In genomic region chr2:183123117-183123958, GRCh38 we compare ENCODE assay signal across 8 cellular contexts. TPM values are rescaled to one million over a fixed set of nuclear protein-coding genes. Genes with fewer than 3 reads are reported as not detected.
DNase-seq lines count a peak whose midpoint lies in the region; ATAC-seq, FAIRE-seq and TF ChIP-seq lines count a peak whose summit lies in the region.

No MANE protein-coding gene starts in this region.

- no peak overlapping the region for H3K14ac ChIP-seq in H1 (ENCODE audit: insufficient read length)

- no peak for TF ChIP-seq CTCF in DND-41 (IDR thresholded peaks at IDR 0.05; ENCODE audit: borderline replicate concordance, extremely low read depth, low read length, poor library complexity, severe bottlenecking)
- TF ChIP-seq CTCF in PC-3 (conservative IDR thresholded peaks at IDR 0.05; ENCODE audit: low read depth, low read length): no peak
- TF ChIP-seq CTCF in H1 (IDR thresholded peaks at IDR 0.05; ENCODE audit: control extremely low read depth in 1 of 3, insufficient read depth in 1 of 3, low read depth in 1 of 3, low read length in 3 of 3): no peak
- no peak for TF ChIP-seq CTCF in neural cell (IDR thresholded peaks at IDR 0.05; ENCODE audit: poor library complexity, severe bottlenecking)

- peak overlapping the region; percentile 84 for H4K5ac ChIP-seq in H1 (ENCODE audit: insufficient read length, low read depth, low read length)

- no peak overlapping the region for H2AK5ac ChIP-seq in H1 (ENCODE audit: low read depth, low read length)

- CTCF ChIA-PET in PC-3 (lab: Charles Lee): no interaction called here
- CTCF ChIA-PET in H1 (lab: Charles Lee; ENCODE audit: partially characterized antibody): interaction anchor here (0.7 to 1.8 kb wide), 5 partner anchors 15 to 223 kb away, joined by 3 to 5 read pairs (median 3); no protein-coding TSS in a partner anchor

- no peak for ATAC-seq in DND-41 (ENCODE audit: insufficient read depth, low read depth)
- ATAC-seq in PC-3: peak; percentile 29

- WGBS in H1 (ENCODE audit: extremely low coverage in 1 of 2, insufficient coverage in 1 of 2, insufficient read length in 1 of 2, insufficient replicate concordance in 2 of 2, low coverage in 1 of 2, low lambda C conversion rate in 2 of 2, missing lambda C conversion rate in 1 of 2), 2 experiments: 57% methylated on average over 17 of the region's 17 CpGs; no CpG with 5 or more reads in 1 of the 2 experiments

- no peak for FAIRE-seq in H1 (lab: Jason Lieb, UNC)

- POLR2A ChIA-PET in PC-3 (lab: Charles Lee; ENCODE audit: unreplicated experiment) (no interaction called here), H1 (lab: Charles Lee; ENCODE audit: partially characterized antibody) (interaction anchor here (0.8 to 2.4 kb wide), 8 partner anchors 9 to 105 kb away, joined by 3 to 13 read pairs (median 4); partner anchors contain the start of gene DUSP19)

- H3K79me1 ChIP-seq in H1 (ENCODE audit: low read depth, low read length): no peaks in the 10 kb centered on the region

- no peak overlapping the region for H2BK15ac ChIP-seq in H1 (ENCODE audit: low read length)

- TF ChIP-seq RAD21 in H1 (IDR thresholded peaks at IDR 0.05 in 1 of 2, conservative IDR thresholded peaks at IDR 0.05 in 1 of 2; ENCODE audit: low read depth in 2 of 2, low read length in 2 of 2): no peak
- no peak for TF ChIP-seq RAD21 in neural cell (conservative IDR thresholded peaks at IDR 0.05)

- H3F3A ChIP-seq in PC-3 (ENCODE audit: low read length, unreplicated experiment): no peaks in the 10 kb centered on the region
- H3F3A ChIP-seq in neural cell (ENCODE audit: insufficient read depth, low read length, poor library complexity, severe bottlenecking): no peaks in the 10 kb centered on the region

- H3K4me1 ChIP-seq in DND-41 (ENCODE audit: insufficient read depth, low read length): peaks cover 30% of the 10 kb centered on the region
- peaks cover 15% of the 10 kb centered on the region for H3K4me1 ChIP-seq in PC-3 (ENCODE audit: insufficient read depth, low read length)
- peaks cover 0 to 12% (median 5%) of the 10 kb centered on the region in 4 experiments; a peak in 6 of 7 replicates for H3K4me1 ChIP-seq in H1 (replicated peaks in 1 of 4; ENCODE audit: control insufficient read depth in 3 of 4, insufficient read depth in 4 of 4, low read length in 3 of 4)

- peaks cover 7% of the 10 kb centered on the region for H3K27me3 ChIP-seq in DND-41 (ENCODE audit: insufficient read depth, low read length, poor library complexity)
- no peaks in the 10 kb centered on the region for H3K27me3 ChIP-seq in PC-3 (ENCODE audit: low read length)
- no peaks in the 10 kb centered on the region for H3K27me3 ChIP-seq in H1 (replicated peaks in 1 of 4; ENCODE audit: control insufficient read depth in 3 of 4, extremely low read depth in 1 of 4, insufficient read depth in 3 of 4, low read length in 3 of 4)
- H3K27me3 ChIP-seq in neural cell (ENCODE audit: insufficient read depth, low read depth, low read length): no peaks in the 10 kb centered on the region

- BruUV-seq in PC-3 (replicated peaks; lab: Mats Ljungman, UMichigan): no TSS peak

- H2BK12ac ChIP-seq in H1 (ENCODE audit: low read depth, low read length): no peak overlapping the region; the same call in 1 of the 2 replicates

- H4K91ac ChIP-seq in H1 (replicated peaks; ENCODE audit: insufficient read length, low read length): peak overlapping the region; percentile 57

- H3K56ac ChIP-seq in H1 (replicated peaks; ENCODE audit: insufficient read length, low read depth, low read length): no peak overlapping the region

- H3K4me2 ChIP-seq in DND-41 (ENCODE audit: insufficient read depth, low read length): peak overlapping the region; percentile 83
- peak overlapping the region; percentile 88 for H3K4me2 ChIP-seq in PC-3 (ENCODE audit: low read length)
- H3K4me2 ChIP-seq in H1 (ENCODE audit: insufficient read depth in 1 of 2, low read depth in 2 of 2, low read length in 2 of 2): peak overlapping the region; percentile 79 to 89
- peak overlapping the region; percentile 63 for H3K4me2 ChIP-seq in neural cell (ENCODE audit: low read length)

- peak overlapping the region; percentile 91 for H4K8ac ChIP-seq in H1 (ENCODE audit: extremely low read depth, insufficient read depth, low read length)

- peak overlapping the region; percentile 80; the same call in 1 of the 2 replicates for H3K18ac ChIP-seq in H1 (ENCODE audit: extremely low read depth, low read length)

- H4K20me1 ChIP-seq in DND-41 (ENCODE audit: insufficient read depth, low read length) (peaks cover 14% of the 10 kb centered on the region; the same call in 1 of the 2 replicates), PC-3 (ENCODE audit: low read length) (peaks cover 19% of the 10 kb centered on the region), H1 (replicated peaks in 1 of 2; ENCODE audit: control insufficient read depth in 1 of 2, insufficient read depth in 2 of 2, low read length in 2 of 2) (peaks cover 2 to 3% of the 10 kb centered on the region in 2 experiments), neural cell (ENCODE audit: insufficient read depth) (no peaks in the 10 kb centered on the region)

- no peak overlapping the region; the same call in 1 of the 2 replicates for H2BK5ac ChIP-seq in H1 (ENCODE audit: low read depth, low read length)

- H3K36me3 ChIP-seq in DND-41 (ENCODE audit: insufficient read depth, low read length) (peaks cover 3% of the 10 kb centered on the region; the same call in 1 of the 2 replicates), PC-3 (ENCODE audit: low read depth, low read length) (peaks cover 2% of the 10 kb centered on the region; the same call in 1 of the 2 replicates), H1 (ENCODE audit: control insufficient read depth in 2 of 4, insufficient read depth in 4 of 4, low read length in 3 of 4) (peaks cover 0 to under 1% (median 0%) of the 10 kb centered on the region in 4 experiments; a peak in 2 of 8 replicates), neural cell (ENCODE audit: insufficient read depth, low read length) (no peaks in the 10 kb centered on the region)

- intact Hi-C loops in PC-3 (cut with micrococcal nuclease): no loop called here

- DNase-seq in DND-41 (no peak), PC-3 (no peak), H1 (ENCODE audit: low read depth in 1 of 2, low spot score in 2 of 2) (no peak), midbrain (lab: John Stamatoyannopoulos, UW) (no peak), MV-4-11 (lab: John Stamatoyannopoulos, UW) (no peak), NCI-H1694 (lab: John Stamatoyannopoulos, UW) (no peak)
- DNase-seq in effector CD4-positive, alpha-beta T cell: no peak

- peak overlapping the region; percentile 80 to 96 for H3K4me3 ChIP-seq in DND-41 (ENCODE audit: low read depth in 1 of 2, low read length in 2 of 2)
- peak overlapping the region; percentile 85 for H3K4me3 ChIP-seq in PC-3 (ENCODE audit: low read length)
- H3K4me3 ChIP-seq in H1 (ENCODE audit: extremely low read depth in 1 of 4, insufficient read depth in 2 of 4, low read depth in 3 of 4, low read length in 4 of 4): peak overlapping the region; percentile 72 to 96 (median 92)
- peak overlapping the region; percentile 77 for H3K4me3 ChIP-seq in neural cell (ENCODE audit: low read length)

- H2BK120ac ChIP-seq in H1 (replicated peaks; ENCODE audit: low read depth, low read length): no peak overlapping the region

- no peaks in the 10 kb centered on the region for H3K9me2 ChIP-seq in PC-3 (replicated peaks; ENCODE audit: low read length)
- no peaks in the 10 kb centered on the region for H3K9me2 ChIP-seq in neural cell (ENCODE audit: insufficient read depth, low read length)

- TF ChIP-seq EP300 in H1 (IDR thresholded peaks at IDR 0.05; ENCODE audit: borderline replicate concordance in 1 of 2, low read depth in 2 of 2, low read length in 2 of 2) (no peak), neural cell (conservative IDR thresholded peaks at IDR 0.05; ENCODE audit: poor library complexity, severe bottlenecking) (no peak)

- no peak overlapping the region for H3K23ac ChIP-seq in H1 (ENCODE audit: insufficient read length)

- H3K9me3 ChIP-seq in DND-41 (ENCODE audit: insufficient read depth, low read length, severe bottlenecking): no peaks in the 10 kb centered on the region
- no peaks in the 10 kb centered on the region for H3K9me3 ChIP-seq in PC-3 (ENCODE audit: low read length)
- H3K9me3 ChIP-seq in H1 (ENCODE audit: insufficient read depth in 2 of 2, low read depth in 1 of 2, low read length in 1 of 2): no peaks in the 10 kb centered on the region
- no peaks in the 10 kb centered on the region for H3K9me3 ChIP-seq in neural cell (ENCODE audit: low read length)

- H3K23me2 ChIP-seq in H1 (ENCODE audit: low read depth, low read length): no peaks in the 10 kb centered on the region; the same call in 1 of the 2 replicates

- peaks cover 41% of the 10 kb centered on the region for H3K79me2 ChIP-seq in DND-41 (ENCODE audit: insufficient read depth, low read length)
- H3K79me2 ChIP-seq in PC-3 (ENCODE audit: low read length): peaks cover 40% of the 10 kb centered on the region
- H3K79me2 ChIP-seq in H1 (ENCODE audit: control insufficient read depth in 1 of 2, insufficient read depth in 2 of 2, low read length in 2 of 2): peaks cover 18 to 39% of the 10 kb centered on the region in 2 experiments
- peaks cover 33% of the 10 kb centered on the region for H3K79me2 ChIP-seq in neural cell (replicated peaks; ENCODE audit: insufficient read depth, low read length)

- no peak overlapping the region for H3K4ac ChIP-seq in H1 (replicated peaks; ENCODE audit: insufficient read length, low read depth, low read length)

- peak overlapping the region; percentile 65 for H3K9ac ChIP-seq in DND-41 (ENCODE audit: low read depth, low read length)
- H3K9ac ChIP-seq in PC-3 (ENCODE audit: low read length): peak overlapping the region; percentile 94
- H3K9ac ChIP-seq in H1 (replicated peaks in 1 of 4; ENCODE audit: extremely low read depth in 1 of 4, low read depth in 3 of 4, low read length in 3 of 4): peak overlapping the region in 3 of 4 experiments; percentile 93 to 98 (median 97); a peak in 4 of 7 replicates
- peak overlapping the region; percentile 71 for H3K9ac ChIP-seq in neural cell (ENCODE audit: low read length)

- H2BK20ac ChIP-seq in H1 (ENCODE audit: low read length): no peak overlapping the region

- H3K27ac ChIP-seq in DND-41 (ENCODE audit: low read length): peak overlapping the region; percentile 97
- H3K27ac ChIP-seq in PC-3 (ENCODE audit: low read length): peak overlapping the region; percentile 92
- peak overlapping the region; percentile 97 for H3K27ac ChIP-seq in H1 (ENCODE audit: low read depth, low read length)
- peak overlapping the region; percentile 84 for H3K27ac ChIP-seq in neural cell (ENCODE audit: low read length)

- no peak for TF ChIP-seq POLR2A in H1 (IDR thresholded peaks at IDR 0.05; ENCODE audit: control extremely low read depth in 1 of 2, low read depth in 2 of 2, low read length in 2 of 2)

- H2AFZ ChIP-seq in DND-41 (ENCODE audit: low read depth, low read length) (peak overlapping the region; percentile 86), PC-3 (ENCODE audit: low read length) (peak overlapping the region; percentile 90), H1 (ENCODE audit: low read length) (peak overlapping the region; percentile 99), neural cell (ENCODE audit: low read depth, low read length) (peak overlapping the region; percentile 71)

RNA-seq across cellular contexts. Expression of gene NUP35, which starts 0.9 kb away (rescaled TPM):
- 25.0 and 26.0 TPM in 2 replicates for total RNA-seq in PC-3 (2014; rRNA removed)
- total RNA-seq in H1 (2021; fragmentation: NEBNext Ultra II Directional; extraction: Animal tissue kit (Norgen Biotek cat#: 25700)): 48.5 and 48.7 TPM in 2 replicates
- 18.0 and 30.7 TPM in 2 replicates for polyA plus RNA-seq in H1 (2011; rRNA removed)
- 28.3 TPM for polyA plus RNA-seq in H1 (2011; cell fraction: cytosol; rRNA removed)
- polyA plus RNA-seq in H1 (2011; cell fraction: nucleus; rRNA removed): 31.7 TPM
- 34.0 to 47.7 TPM (median 36.3 TPM) in 4 replicates for polyA plus RNA-seq in H1 (2012, experiment 1 of 2)
- 4.0 TPM for polyA plus RNA-seq in H1 (2012, experiment 2 of 2)
- polyA plus RNA-seq in H1 (2013, experiment 1 of 2): 29.5 TPM
- polyA plus RNA-seq in H1 (2013, experiment 2 of 2): 30.2 TPM
- 53.0 and 68.4 TPM in 2 replicates for polyA minus RNA-seq in H1 (2011; rRNA and poly(A)+ RNA removed)
- polyA minus RNA-seq in H1 (2011; cell fraction: cytosol; rRNA and poly(A)+ RNA removed): 23.9 TPM
- 106 TPM for polyA minus RNA-seq in H1 (2011; cell fraction: nucleus; rRNA and poly(A)+ RNA removed)
- polyA plus RNA-seq in neural cell: 32.6 and 40.7 TPM in 2 replicates
- polyA minus RNA-seq in neural cell: 46.5 and 49.2 TPM in 2 replicates

RNA-seq across cellular contexts. Expression of gene DUSP19, which starts 44.8 kb away (rescaled TPM):
- total RNA-seq in PC-3 (2014; rRNA removed): 0.51 and 0.58 TPM in 2 replicates
- 2.1 and 2.3 TPM in 2 replicates for total RNA-seq in H1 (2021; fragmentation: NEBNext Ultra II Directional; extraction: Animal tissue kit (Norgen Biotek cat#: 25700))
- 0.53 and 0.73 TPM in 2 replicates for polyA plus RNA-seq in H1 (2011; rRNA removed)
- polyA plus RNA-seq in H1 (2011; cell fraction: cytosol; rRNA removed): 0.71 TPM
- polyA plus RNA-seq in H1 (2011; cell fraction: nucleus; rRNA removed): 1.1 TPM
- 0.42 to 1.7 TPM (median 0.61 TPM) in 4 replicates for polyA plus RNA-seq in H1 (2012, experiment 1 of 2)
- 0.09 TPM for polyA plus RNA-seq in H1 (2012, experiment 2 of 2)
- 0.91 TPM for polyA plus RNA-seq in H1 (2013, experiment 1 of 2)
- polyA plus RNA-seq in H1 (2013, experiment 2 of 2): 0.74 TPM
- 1.3 and 1.5 TPM in 2 replicates for polyA minus RNA-seq in H1 (2011; rRNA and poly(A)+ RNA removed)
- polyA minus RNA-seq in H1 (2011; cell fraction: cytosol; rRNA and poly(A)+ RNA removed): 0.81 TPM
- polyA minus RNA-seq in H1 (2011; cell fraction: nucleus; rRNA and poly(A)+ RNA removed): 2.2 TPM
- 5.6 and 7.7 TPM in 2 replicates for polyA plus RNA-seq in neural cell
- 7.5 and 8.1 TPM in 2 replicates for polyA minus RNA-seq in neural cell
